Comparison of ENCODE assay signal across 34 cellular contexts in genomic region chrX:20739038-20739745, GRCh38.
"Had no signal": no experiment of that assay in that cellular context is flagged by ENCODE, and none has a peak within 500 bp of the region (broad histone marks: within the 10 kb centered on the region; RNA-seq: fewer than 3 reads in every experiment).

No MANE protein-coding gene starts in this region.

- H3K9me3 ChIP-seq: adrenal gland, Peyer's patch, SJSA1, SK-N-SH had no signal

- H3K9me2 ChIP-seq: SK-N-SH had no signal

- ATAC-seq: activated T-helper 17 cell treated with anti-CD3 and anti-CD28 coated beads, Interleukin-2, amount 50 U/mL, for 72 hours; PC-3 had no signal

- H3K36me3 ChIP-seq: adrenal gland, brain microvascular endothelial cell, Peyer's patch, SJSA1 had no signal

- H3K4me3 ChIP-seq: adrenal gland, Peyer's patch, SJSA1 had no signal

- H3K4me2 ChIP-seq: SK-N-SH had no signal

- H3K27ac ChIP-seq: adrenal gland, brain microvascular endothelial cell, Peyer's patch, SJSA1 had no signal

- DNase-seq: activated CD4-positive, alpha-beta memory T cell treated with anti-CD3 and anti-CD28 coated beads for 36 hours; activated CD4-positive, alpha-beta T cell treated with anti-CD3 and anti-CD28 coated beads, Interleukin-2, amount 10 ng/mL, durations not matched to agents 7 days and 5 days; activated CD8-positive, alpha-beta memory T cell treated with anti-CD3 and anti-CD28 coated beads, Interleukin-2, amount 50 U/mL, for 4 hours; activated effector memory CD4-positive, alpha-beta T cell treated with anti-CD3 and anti-CD28 coated beads, Interleukin-2, amount 50 U/mL, for 16 hours; activated naive CD4-positive, alpha-beta T cell; activated naive CD4-positive, alpha-beta T cell treated with anti-CD3 and anti-CD28 coated beads, Interleukin-2, amount 50 U/mL, for 16 hours; activated naive CD8-positive, alpha-beta T cell treated with anti-CD3 and anti-CD28 coated beads, Interleukin-2, amount 10 ng/mL, durations not matched to agents 7 days and 5 days; activated T-cell treated with anti-CD3 and anti-CD28 coated beads for 4 hours; activated T-cell treated with anti-CD3 and anti-CD28 coated beads, Interleukin-2, amount 50 U/mL, for 48 hours; adrenal gland; brain microvascular endothelial cell; central memory CD4-positive, alpha-beta T cell; Karpas-422; KBM-7; NCI-H1048; NCI-H1105 treated with DMSO at 0.1 percent for 48 hours; NCI-H1436; NCI-H1694 treated with DMSO at 0.1 percent for 48 hours; NCI-H2081; NCI-H2171 treated with DMSO at 0.1 percent for 48 hours; NCI-H2227 treated with DMSO at 0.1 percent for 48 hours; NCI-H446 treated with DMSO at 0.1 percent for 48 hours; NCI-H524; NCI-H69; NCI-H82; NK-92 treated with Interleukin-12 subunit alpha and Interleukin-12 subunit beta, amount 100 ng/mL, for 24 hours; PC-3; Peyer's patch; RPMI8226; SHP77 treated with DMSO at 0.1 percent for 48 hours; SK-N-SH had no signal

- H3K27me3 ChIP-seq: brain microvascular endothelial cell, Peyer's patch, SJSA1 had no signal

- H3K4me1 ChIP-seq: adrenal gland, Peyer's patch, SJSA1 had no signal

- FAIRE-seq: TTC549 had no signal

- H3K9ac ChIP-seq: SK-N-SH had no signal
